In the genomic region with DNA sequence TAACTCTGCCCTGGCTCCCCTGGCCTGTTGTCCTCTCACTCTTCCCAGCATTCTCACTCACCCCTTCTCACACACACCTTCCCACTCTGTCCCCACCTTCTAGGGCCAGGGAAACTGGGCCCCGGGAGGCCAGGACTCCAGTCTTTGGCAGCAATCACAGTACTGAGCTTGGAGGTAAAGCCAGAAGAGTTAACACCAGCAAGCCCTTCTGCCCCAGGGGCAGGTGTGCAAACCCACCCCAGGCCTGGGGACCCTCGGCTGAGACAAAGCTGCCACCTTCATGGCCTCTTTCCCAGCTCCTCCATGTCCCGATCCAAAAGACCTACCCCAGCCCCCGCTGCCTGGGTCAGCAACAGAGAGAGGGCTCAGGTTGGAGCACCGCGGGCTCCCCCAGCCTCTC, we compare ENCODE assay signal across 1 cellular context.
TF ChIP-seq lines count a peak whose summit lies in the region.

No MANE protein-coding gene starts in this region.

TF ChIP-seq in H1, 55 proteins besides CTCF, POLR2A, EP300 and RAD21:
- TF ChIP-seq RNF2 (IDR thresholded peaks at IDR 0.05; ENCODE audit: borderline replicate concordance, low read depth, low read length, missing control alignments, poor library complexity, severe bottlenecking), result no peak
- TF ChIP-seq, protein P1, sequence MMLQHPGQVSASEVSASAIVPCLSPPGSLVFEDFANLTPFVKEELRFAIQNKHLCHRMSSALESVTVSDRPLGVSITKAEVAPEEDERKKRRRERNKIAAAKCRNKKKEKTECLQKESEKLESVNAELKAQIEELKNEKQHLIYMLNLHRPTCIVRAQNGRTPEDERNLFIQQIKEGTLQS (IDR thresholded peaks at IDR 0.05; ENCODE audit: insufficient read depth, low read depth, low read length), result no peak
- no peak for TF ChIP-seq EGR1 (IDR thresholded peaks at IDR 0.05; ENCODE audit: borderline replicate concordance, low read depth, low read length)
- no peak for TF ChIP-seq GTF2F1 (IDR thresholded peaks at IDR 0.05; ENCODE audit: borderline replicate concordance, low read depth, low read length)
- no peak for TF ChIP-seq NRF1 (IDR thresholded peaks at IDR 0.05; ENCODE audit: low read depth, low read length)
- no peak for TF ChIP-seq MAFK (IDR thresholded peaks at IDR 0.05; ENCODE audit: low read depth, low read length)
- no peak for TF ChIP-seq SUZ12 (IDR thresholded peaks at IDR 0.05; ENCODE audit: low read length)
- TF ChIP-seq SIX5 (IDR thresholded peaks at IDR 0.05; ENCODE audit: low read depth, low read length), result no peak
- no peak for TF ChIP-seq SP4 (IDR thresholded peaks at IDR 0.05; ENCODE audit: low read length)
TF ChIP-seq in H1: peak in this region for 0.
